Comparison of ENCODE assay signal across 9 cellular contexts in the genomic region with DNA sequence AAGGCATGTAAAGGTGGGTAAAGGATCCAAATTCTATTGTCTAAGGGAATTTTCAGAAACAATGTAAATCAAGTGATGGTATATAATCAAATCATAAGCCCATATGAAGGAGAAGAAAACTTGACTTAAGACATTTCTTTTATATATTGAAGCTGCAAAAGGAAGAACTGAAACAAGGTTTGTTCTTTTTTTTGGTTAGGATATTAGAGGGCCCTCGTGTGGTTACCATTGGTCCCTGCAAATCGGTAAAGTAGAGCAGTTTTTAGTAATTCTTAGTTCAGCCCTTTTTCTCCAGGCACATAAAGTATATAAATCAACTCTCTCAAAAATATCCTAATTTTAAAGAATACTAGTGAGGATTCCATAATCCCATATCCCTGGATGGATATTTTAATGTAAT.
A peak's percentile ranks its signal among the peaks of the same experiment; 100 is the strongest.
DNase-seq lines count a peak whose midpoint lies in the region; ATAC-seq and TF ChIP-seq lines count a peak whose summit lies in the region.
"Had no signal": no experiment of that assay in that cellular context is flagged by ENCODE, and none has a peak within 500 bp of the region (broad histone marks: within the 10 kb centered on the region; RNA-seq: fewer than 3 reads in every experiment).

No MANE protein-coding gene starts in this region.

- TF ChIP-seq EP300 in upper lobe of left lung (IDR thresholded peaks at IDR 0.05): no peak

- peaks cover 2% of the 10 kb centered on the region for H3K27me3 Mint-ChIP-seq in glutamatergic neuron (ENCODE audit: unreplicated experiment)

- H3K27ac ChIP-seq in DOHH2 (ENCODE audit: low read depth, low read length) (peak overlapping the region; percentile 92), WERI-Rb-1 (no peak overlapping the region), upper lobe of left lung (no peak overlapping the region)
- H3K27ac ChIP-seq: SK-N-MC had no signal

- H3K4me3 ChIP-seq in DOHH2 (ENCODE audit: low read length) (peak overlapping the region; percentile 66), WERI-Rb-1 (ENCODE audit: low read depth, low read length) (no peak overlapping the region), upper lobe of left lung (no peak overlapping the region)
- H3K4me3 ChIP-seq: SK-N-MC had no signal

- no peak for TF ChIP-seq POLR2A in upper lobe of left lung (IDR thresholded peaks at IDR 0.05)

- H3K4me1 ChIP-seq in DOHH2 (ENCODE audit: control insufficient read depth, low read length) (peaks cover 53% of the 10 kb centered on the region), upper lobe of left lung (peaks cover 31 to 34% (median 32%) of the 10 kb centered on the region in 4 donors)

- 37 to 47% methylated on average over 2 of the region's 2 CpGs for WGBS in upper lobe of left lung, 2 donors

- DNase-seq in WERI-Rb-1: no peak
- no peak for DNase-seq in glutamatergic neuron
- DNase-seq in upper lobe of left lung: no peak
- DNase-seq in mesenteric fat pad (ENCODE audit: low spot score): no peak
- DNase-seq in NCI-H2107 (lab: John Stamatoyannopoulos, UW): no peak

- H3F3A ChIP-seq in DOHH2 (ENCODE audit: control insufficient read depth, insufficient read depth): peaks cover 36% of the 10 kb centered on the region

- H3K27me3 ChIP-seq in DOHH2 (ENCODE audit: control insufficient read depth, low read length) (no peaks in the 10 kb centered on the region), WERI-Rb-1 (ENCODE audit: insufficient read depth, low read depth, severe bottlenecking) (no peaks in the 10 kb centered on the region), upper lobe of left lung (no peaks in the 10 kb centered on the region)

- no peaks in the 10 kb centered on the region for H4K20me1 ChIP-seq in DOHH2 (ENCODE audit: control insufficient read depth, insufficient read depth, low read depth, low read length)

- H3K4me3 Mint-ChIP-seq in glutamatergic neuron (ENCODE audit: unreplicated experiment): no peak overlapping the region

- H3K4me1 Mint-ChIP-seq in glutamatergic neuron (ENCODE audit: low read depth, unreplicated experiment): peaks cover 5% of the 10 kb centered on the region

- H3K9me3 ChIP-seq in DOHH2 (ENCODE audit: control insufficient read depth, insufficient read depth, low read length) (no peaks in the 10 kb centered on the region), WERI-Rb-1 (ENCODE audit: severe bottlenecking) (no peaks in the 10 kb centered on the region), upper lobe of left lung (no peaks in the 10 kb centered on the region)

- peaks cover 14% of the 10 kb centered on the region for H3K36me3 Mint-ChIP-seq in glutamatergic neuron (ENCODE audit: unreplicated experiment)

- peaks cover 3% of the 10 kb centered on the region; the same call in 1 of the 2 replicates for H3K79me2 ChIP-seq in DOHH2 (ENCODE audit: control insufficient read depth, low read length)

- no peaks in the 10 kb centered on the region for H3K9me3 Mint-ChIP-seq in glutamatergic neuron (ENCODE audit: unreplicated experiment)

- H3K4me2 ChIP-seq in DOHH2 (ENCODE audit: low read length): peak overlapping the region; percentile 88

- peak; percentile 78 for TF ChIP-seq CTCF in DOHH2 (IDR thresholded peaks at IDR 0.05; ENCODE audit: low read depth, low read length, poor library complexity, severe bottlenecking)
- peak; percentile 28; the same call in 1 of the 2 replicates for TF ChIP-seq CTCF in WERI-Rb-1 (IDR thresholded peaks at IDR 0.05; ENCODE audit: low read depth, low read length)
- TF ChIP-seq CTCF in glutamatergic neuron (IDR thresholded peaks at IDR 0.05; ENCODE audit: partially characterized antibody, unreplicated experiment): peak; percentile 14
- TF ChIP-seq CTCF in upper lobe of left lung (IDR thresholded peaks at IDR 0.05): peak; percentile 38 to 66 (median 54)

- no peaks in the 10 kb centered on the region for H3K9me2 ChIP-seq in DOHH2 (replicated peaks; ENCODE audit: control insufficient read depth, low read length)

- no peak overlapping the region for H3K27ac Mint-ChIP-seq in glutamatergic neuron (ENCODE audit: unreplicated experiment)

- ATAC-seq in HG02759 (IDR thresholded peaks at IDR 0.05; ENCODE audit: unreplicated experiment): peak; percentile 34
- ATAC-seq in upper lobe of left lung (ENCODE audit: low FRiP score in 2 of 2): peak in 1 of 2 donors; percentile 77
- no peak for ATAC-seq in HG02763 (IDR thresholded peaks at IDR 0.05; ENCODE audit: unreplicated experiment)

- H3K36me3 ChIP-seq in DOHH2 (ENCODE audit: control insufficient read depth, low read length) (peaks cover 3% of the 10 kb centered on the region; the same call in 1 of the 2 replicates), WERI-Rb-1 (no peaks in the 10 kb centered on the region), upper lobe of left lung (peaks cover 0 to 15% (median 0%) of the 10 kb centered on the region in 4 donors)

Comparison
In these comparisons a context has a peak if more than half of its experiments do, and no peak if none do; other contexts are left out.
1. CTCF ChIP-seq: peak in every context shown above with its lines; median percentile 78 in DOHH2; 54 in upper lobe of left lung; 28 in WERI-Rb-1; 14 in glutamatergic neuron.